10 cellular contexts compared by ENCODE assay signal in the genomic region with DNA sequence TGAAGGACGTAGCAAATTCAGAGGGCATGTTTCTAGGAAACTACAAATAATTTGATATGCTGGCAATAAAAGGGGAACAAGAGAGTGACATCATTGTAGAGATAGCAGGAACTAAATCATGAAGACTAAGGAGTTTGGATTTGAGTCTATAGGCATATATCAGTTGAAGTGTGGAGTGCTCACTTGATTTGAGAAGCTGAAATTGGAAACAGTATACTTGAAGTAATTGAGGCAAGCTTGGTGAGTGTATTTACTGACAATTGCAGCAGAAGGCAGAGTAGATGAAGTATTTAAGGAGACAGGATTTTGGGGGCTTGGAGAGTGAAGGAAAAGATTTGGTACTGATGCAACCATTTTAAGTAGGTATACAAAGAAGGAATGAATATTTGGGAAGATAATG. TPM values are rescaled to one million over a fixed set of nuclear protein-coding genes. Genes with fewer than 3 reads are reported as not detected.
DNase-seq lines count a peak whose midpoint lies in the region; ATAC-seq lines count a peak whose summit lies in the region.
"Had no signal": no experiment of that assay in that cellular context is flagged by ENCODE, and none has a peak within 500 bp of the region (broad histone marks: within the 10 kb centered on the region; RNA-seq: fewer than 3 reads in every experiment).

No MANE protein-coding gene starts in this region.

- H3K4me3 Mint-ChIP-seq in activated T-cell treated with anti-CD3 and anti-CD28 coated beads, Interleukin-2, amount 50 U/mL, for 4 hours: peak overlapping the region; percentile 17
- peak overlapping the region; percentile 59 for H3K4me3 Mint-ChIP-seq in activated T-helper 2 cell treated with anti-CD3 and anti-CD28 coated beads, Interferon-gamma antibody, Interleukin-2, Interleukin-4, amounts not matched to agents 10 μg/mL and 5 μg/mL and 100 μg/mL, durations not matched to agents 14 hours and 24 hours and 36 hours (ENCODE audit: low read depth)

- H3K27ac Mint-ChIP-seq in activated T-helper 2 cell treated with anti-CD3 and anti-CD28 coated beads, Interferon-gamma antibody, Interleukin-2, Interleukin-4, amounts not matched to agents 10 μg/mL and 5 μg/mL and 100 μg/mL, durations not matched to agents 14 hours and 24 hours and 36 hours: peak overlapping the region; percentile 83

- intact Hi-C loops in activated T-helper 2 cell treated with anti-CD3 and anti-CD28 coated beads, Interferon-gamma antibody, Interleukin-2, Interleukin-4, amounts not matched to agents 10 μg/mL and 5 μg/mL and 100 μg/mL, durations not matched to agents 14 hours and 24 hours and 36 hours (cut with micrococcal nuclease): loop anchor here (1.0 to 10.0 kb wide), 6 partner anchors 9 to 453 kb away; a partner anchor contains a TSS
- intact Hi-C loops in posterior vena cava (cut with DNase I): no loop called here

- H3K27me3 ChIP-seq in SJCRH30: no peaks in the 10 kb centered on the region
- H3K27me3 ChIP-seq: BLaER1 had no signal

- no peaks in the 10 kb centered on the region for H3K9me3 ChIP-seq in SJCRH30 (replicated peaks)
- H3K9me3 ChIP-seq: BLaER1 had no signal

- peak; percentile 40 to 44 for ATAC-seq in activated T-cell treated with anti-CD3 and anti-CD28 coated beads, Interleukin-2, amount 50 U/mL, for 4 hours
- peak; percentile 20 for ATAC-seq in HG03135 (IDR thresholded peaks at IDR 0.05; ENCODE audit: unreplicated experiment)
- peak; percentile 7 for ATAC-seq in stimulated activated naive CD8-positive, alpha-beta T cell treated with anti-CD3 and anti-CD28 coated beads, Interleukin-15, Interleukin-2, amounts not matched to agents 100 U/mL and 50 U/mL, for 24 hours

- H3K27ac ChIP-seq in SJCRH30: no peak overlapping the region
- H3K27ac ChIP-seq: BLaER1 had no signal

- H3K36me3 ChIP-seq in SJCRH30: peaks cover 27% of the 10 kb centered on the region

- no peaks in the 10 kb centered on the region for H3K9me3 Mint-ChIP-seq in activated T-cell treated with anti-CD3 and anti-CD28 coated beads, Interleukin-2, amount 50 U/mL, for 4 hours
- H3K9me3 Mint-ChIP-seq in activated T-helper 2 cell treated with anti-CD3 and anti-CD28 coated beads, Interferon-gamma antibody, Interleukin-2, Interleukin-4, amounts not matched to agents 10 μg/mL and 5 μg/mL and 100 μg/mL, durations not matched to agents 14 hours and 24 hours and 36 hours: no peaks in the 10 kb centered on the region

- H3K4me1 ChIP-seq in SJCRH30: peaks cover 10% of the 10 kb centered on the region
- H3K4me1 ChIP-seq: BLaER1 had no signal

- H3K27me3 Mint-ChIP-seq in activated T-cell treated with anti-CD3 and anti-CD28 coated beads, Interleukin-2, amount 50 U/mL, for 4 hours (ENCODE audit: low read depth): no peaks in the 10 kb centered on the region
- H3K27me3 Mint-ChIP-seq in activated T-helper 2 cell treated with anti-CD3 and anti-CD28 coated beads, Interferon-gamma antibody, Interleukin-2, Interleukin-4, amounts not matched to agents 10 μg/mL and 5 μg/mL and 100 μg/mL, durations not matched to agents 14 hours and 24 hours and 36 hours (ENCODE audit: low read depth): no peaks in the 10 kb centered on the region

- peaks cover 18% of the 10 kb centered on the region for H3K4me1 Mint-ChIP-seq in activated T-cell treated with anti-CD3 and anti-CD28 coated beads, Interleukin-2, amount 50 U/mL, for 4 hours (ENCODE audit: low read depth)
- H3K4me1 Mint-ChIP-seq in activated T-helper 2 cell treated with anti-CD3 and anti-CD28 coated beads, Interferon-gamma antibody, Interleukin-2, Interleukin-4, amounts not matched to agents 10 μg/mL and 5 μg/mL and 100 μg/mL, durations not matched to agents 14 hours and 24 hours and 36 hours (ENCODE audit: low read depth): peaks cover 59% of the 10 kb centered on the region

- DNase-seq in activated T-cell treated with anti-CD3 and anti-CD28 coated beads, Interleukin-2, amount 50 U/mL, for 4 hours: no peak
- no peak for DNase-seq in activated T-cell treated with anti-CD3 and anti-CD28 coated beads, Interleukin-2, amount 50 U/mL, for 48 hours
- DNase-seq in activated T-helper 2 cell treated with anti-CD3 and anti-CD28 coated beads, Interferon-gamma antibody, Interleukin-2, Interleukin-4, amounts not matched to agents 10 μg/mL and 5 μg/mL and 100 μg/mL, durations not matched to agents 14 hours and 24 hours and 36 hours (ENCODE audit: low spot score): no peak
- DNase-seq in stimulated activated naive CD8-positive, alpha-beta T cell treated with anti-CD3 and anti-CD28 coated beads, Interleukin-15, Interleukin-2, amounts not matched to agents 100 U/mL and 50 U/mL, for 24 hours: no peak
- no peak for DNase-seq in SJCRH30
- no peak for DNase-seq in cerebellum (ENCODE audit: low spot score)
- DNase-seq in posterior vena cava (ENCODE audit: low spot score): no peak

- H3K36me3 Mint-ChIP-seq in activated T-cell treated with anti-CD3 and anti-CD28 coated beads, Interleukin-2, amount 50 U/mL, for 4 hours (ENCODE audit: insufficient read depth): peaks cover 36% of the 10 kb centered on the region
- peaks cover 44% of the 10 kb centered on the region for H3K36me3 Mint-ChIP-seq in activated T-helper 2 cell treated with anti-CD3 and anti-CD28 coated beads, Interferon-gamma antibody, Interleukin-2, Interleukin-4, amounts not matched to agents 10 μg/mL and 5 μg/mL and 100 μg/mL, durations not matched to agents 14 hours and 24 hours and 36 hours (ENCODE audit: low read depth)

- H3K4me3 ChIP-seq in SJCRH30: no peak overlapping the region
- H3K4me3 ChIP-seq: BLaER1 had no signal

RNA-seq across cellular contexts. Expression of a gene that starts 6.4 kb away (rescaled TPM):
- total RNA-seq in activated T-cell treated with anti-CD3 and anti-CD28 coated beads, Interleukin-2, amount 50 U/mL, for 4 hours: not detected
- not detected in 2 replicates for total RNA-seq in activated T-helper 2 cell treated with anti-CD3 and anti-CD28 coated beads, Interferon-gamma antibody, Interleukin-2, Interleukin-4, amounts not matched to agents 10 μg/mL and 5 μg/mL and 100 μg/mL, durations not matched to agents 14 hours and 24 hours and 36 hours
- not detected in 2 replicates for total RNA-seq in SJCRH30 (2014; rRNA removed; shearing (Covaris generic))
- total RNA-seq in cerebellum (not detected), posterior vena cava (not detected)
- total RNA-seq: NCI-H460 had no signal

RNA-seq across cellular contexts. Expression of a gene that starts 16.7 kb away (rescaled TPM):
- 10 to 100 TPM; 56.4 to 59.6 (median 59.5) TPM for total RNA-seq in activated T-cell treated with anti-CD3 and anti-CD28 coated beads, Interleukin-2, amount 50 U/mL, for 4 hours
- 48.2 TPM in 2 replicates for total RNA-seq in activated T-helper 2 cell treated with anti-CD3 and anti-CD28 coated beads, Interferon-gamma antibody, Interleukin-2, Interleukin-4, amounts not matched to agents 10 μg/mL and 5 μg/mL and 100 μg/mL, durations not matched to agents 14 hours and 24 hours and 36 hours
- total RNA-seq in SJCRH30 (2014; rRNA removed; shearing (Covaris generic)): 58.4 and 63.9 TPM in 2 replicates
- total RNA-seq in cerebellum: 35.9 TPM
- 10 to 100 TPM; 42.3 to 51.4 TPM for total RNA-seq in posterior vena cava
